ENCODE assay signal across 1 cellular context in genomic region chr1:29687601-29688244, GRCh38.
TF ChIP-seq lines count a peak whose summit lies in the region.

No MANE protein-coding gene starts in this region.

TF ChIP-seq in SK-N-SH treated with all-trans-retinoic acid at 6 μM for 48 hours, 23 proteins besides CTCF, POLR2A, EP300 and RAD21 (continued from another document):
- TF ChIP-seq TSHZ2 (CRISPR knock-in tag; IDR thresholded peaks at IDR 0.05) (no peak), PATZ1 (CRISPR knock-in tag; IDR thresholded peaks at IDR 0.05; ENCODE audit: borderline replicate concordance) (0 out of 2 replicates have a peak, but pooled peaks have one; percentile 33), BACH2 (CRISPR knock-in tag; IDR thresholded peaks at IDR 0.05; ENCODE audit: borderline replicate concordance) (no peak)
TF ChIP-seq in SK-N-SH treated with all-trans-retinoic acid at 6 μM for 48 hours: peak in this region for 6.
